In the genomic region with DNA sequence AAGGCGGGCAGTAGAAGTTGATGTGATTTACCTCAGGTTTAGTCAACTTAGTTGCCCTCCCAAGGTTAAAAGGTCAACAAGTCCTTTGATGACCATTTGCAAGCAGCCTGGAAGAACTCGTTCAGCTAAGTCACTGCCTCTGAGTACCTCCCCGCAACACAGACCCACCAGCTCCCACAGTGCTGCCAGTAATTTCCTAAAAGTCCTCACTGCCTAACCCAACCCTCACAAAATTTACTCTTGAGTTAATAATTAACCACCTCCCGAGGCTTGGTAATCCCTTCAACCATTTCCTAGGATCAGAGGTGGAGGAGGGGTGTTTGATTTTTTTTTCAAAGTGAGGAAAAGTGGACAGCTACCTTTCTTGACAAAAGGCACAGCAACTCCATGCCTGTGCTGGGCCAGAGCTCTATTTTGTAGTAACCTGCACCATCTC, we compare ENCODE assay signal across 18 cellular contexts. TPM values are rescaled to one million over a fixed set of nuclear protein-coding genes. Genes with fewer than 3 reads are reported as not detected.
DNase-seq lines count a peak whose midpoint lies in the region; ATAC-seq and TF ChIP-seq lines count a peak whose summit lies in the region.
"Had no signal": no experiment of that assay in that cellular context is flagged by ENCODE, and none has a peak within 500 bp of the region (broad histone marks: within the 10 kb centered on the region; RNA-seq: fewer than 3 reads in every experiment).

No MANE protein-coding gene starts in this region.

- no peaks in the 10 kb centered on the region for H4K20me1 ChIP-seq in HCT116 (ENCODE audit: insufficient read depth)

- TF ChIP-seq POLR2A in HCT116 (IDR thresholded peaks at IDR 0.05; ENCODE audit: borderline replicate concordance, extremely low read depth, insufficient read depth, insufficient read length) = no peak
- TF ChIP-seq POLR2A in right lobe of liver (IDR thresholded peaks at IDR 0.05) = peak; percentile 12

- H3K36me3 ChIP-seq in HCT116 (ENCODE audit: control insufficient read depth in 1 of 2, insufficient read depth in 2 of 2, low read length in 2 of 2) (peaks cover 0 to 21% of the 10 kb centered on the region in 2 experiments; a peak in 3 of 4 replicates), right lobe of liver (no peaks in the 10 kb centered on the region), brain microvascular endothelial cell (replicated peaks) (no peaks in the 10 kb centered on the region), WERI-Rb-1 (peaks cover 46% of the 10 kb centered on the region)
- H3K36me3 ChIP-seq: ovary had no signal

- ATAC-seq in HCT116 (no peak), right lobe of liver (peak; percentile 90 to 97 (median 96)), GM21786 (IDR thresholded peaks at IDR 0.05; ENCODE audit: unreplicated experiment) (no peak)

- CTCF ChIA-PET in HCT116 (lab: Charles Lee) = no interaction called here

- H3K9me3 ChIP-seq in HCT116 (ENCODE audit: control insufficient read depth in 1 of 2, insufficient read depth in 1 of 2, low read depth in 1 of 2, low read length in 2 of 2) (no peaks in the 10 kb centered on the region), right lobe of liver (no peaks in the 10 kb centered on the region), WERI-Rb-1 (ENCODE audit: severe bottlenecking) (no peaks in the 10 kb centered on the region)
- H3K9me3 ChIP-seq: ovary had no signal

- DNase-seq in HCT116 (ENCODE audit: low read depth, low spot score) (no peak), astrocyte of the hippocampus (ENCODE audit: low read depth, low spot score) (peak; percentile 14), right lobe of liver (peak; percentile 38 to 68 (median 65)), type B pancreatic cell (ENCODE audit: extremely low spot score, unreplicated experiment) (no peak), brain microvascular endothelial cell (no peak), WERI-Rb-1 (no peak)
- DNase-seq: activated CD4-positive, alpha-beta memory T cell treated with anti-CD3 and anti-CD28 coated beads, Interleukin-2, amount 10 ng/mL, durations not matched to agents 7 days and 5 days; activated naive CD4-positive, alpha-beta T cell; activated T-cell treated with anti-CD3 and anti-CD28 coated beads, Interleukin-2, amount 50 U/mL, for 1 hour; effector CD8-positive, alpha-beta T cell; glutamatergic neuron; naive B cell; NCI-H1436; NCI-H2171 treated with DMSO at 0.1 percent for 48 hours; ovary had no signal

- no peaks in the 10 kb centered on the region for H3K9me3 Mint-ChIP-seq in type B pancreatic cell
- H3K9me3 Mint-ChIP-seq: activated CD4-positive, alpha-beta memory T cell treated with anti-CD3 and anti-CD28 coated beads, Interleukin-2, amount 10 ng/mL, durations not matched to agents 7 days and 5 days; central memory CD8-positive, alpha-beta T cell; naive B cell; T-helper 1 cell treated with Interleukin-12 subunit alpha and Interleukin-12 subunit beta and Interleukin-4 antibody, amounts not matched to agents 30 μg/mL and 1 μg/mL, for 36 hours had no signal

- TF ChIP-seq CTCF in HCT116 (IDR thresholded peaks at IDR 0.05 in 2 of 3, conservative IDR thresholded peaks at IDR 0.05 in 1 of 3; ENCODE audit: borderline replicate concordance in 1 of 3, insufficient read depth in 1 of 3, low read depth in 2 of 3, low read length in 2 of 3) (no peak), right lobe of liver (IDR thresholded peaks at IDR 0.05) (no peak), type B pancreatic cell (conservative IDR thresholded peaks at IDR 0.05) (no peak), brain microvascular endothelial cell (IDR thresholded peaks at IDR 0.05; ENCODE audit: low read depth, low read length, missing control alignments) (no peak), WERI-Rb-1 (IDR thresholded peaks at IDR 0.05; ENCODE audit: low read depth, low read length) (no peak)

- RAD21 ChIA-PET in HCT116 (lab: Charles Lee; ENCODE audit: low non-redundant PET in 1 of 2, low total read pairs in 2 of 2, uncharacterized antibody in 2 of 2, unreplicated experiment in 2 of 2) = interaction anchor here in 1 of 2 experiments (0.6 kb wide), 1 partner anchor 104 kb away, joined by 3 read pairs; no protein-coding TSS in a partner anchor

- no TSS peak for BruUV-seq in HCT116 (replicated peaks; lab: Mats Ljungman, UMichigan)

- peak overlapping the region in 1 of 2 experiments; percentile 31; a peak in 2 of 4 replicates for H3K4me3 ChIP-seq in HCT116 (replicated peaks in 1 of 2; ENCODE audit: low read depth in 1 of 2, low read length in 2 of 2)
- no peak overlapping the region for H3K4me3 ChIP-seq in right lobe of liver
- no peak overlapping the region for H3K4me3 ChIP-seq in brain microvascular endothelial cell (ENCODE audit: low read depth, low read length)
- H3K4me3 ChIP-seq in WERI-Rb-1 (ENCODE audit: low read depth, low read length) = no peak overlapping the region
- H3K4me3 ChIP-seq: ovary had no signal

- H3K27me3 ChIP-seq in HCT116 (ENCODE audit: insufficient read depth, low read length) (no peaks in the 10 kb centered on the region), right lobe of liver (no peaks in the 10 kb centered on the region), brain microvascular endothelial cell (replicated peaks) (no peaks in the 10 kb centered on the region), WERI-Rb-1 (ENCODE audit: insufficient read depth, low read depth, severe bottlenecking) (no peaks in the 10 kb centered on the region)
- H3K27me3 ChIP-seq: ovary had no signal

- H3K36me3 Mint-ChIP-seq in type B pancreatic cell = peaks cover 13% of the 10 kb centered on the region

- H3K9ac ChIP-seq in HCT116 (ENCODE audit: low read length) = peak overlapping the region; percentile 8; the same call in 1 of the 2 replicates

- peak overlapping the region; percentile 70 for H3K4me2 ChIP-seq in HCT116 (ENCODE audit: low read length)

- H3K27ac Mint-ChIP-seq in type B pancreatic cell = peak overlapping the region; percentile 51
- H3K27ac Mint-ChIP-seq: activated CD4-positive, alpha-beta memory T cell treated with anti-CD3 and anti-CD28 coated beads, Interleukin-2, amount 10 ng/mL, durations not matched to agents 7 days and 5 days; T-helper 1 cell treated with Interleukin-12 subunit alpha and Interleukin-12 subunit beta and Interleukin-4 antibody, amounts not matched to agents 30 μg/mL and 1 μg/mL, for 36 hours had no signal

- no peaks in the 10 kb centered on the region for H3K9me2 ChIP-seq in HCT116 (ENCODE audit: insufficient read depth)

- H3K4me1 ChIP-seq in HCT116 (ENCODE audit: control insufficient read depth in 1 of 2, insufficient read depth in 2 of 2, low read length in 2 of 2) (peaks cover 40 to 41% of the 10 kb centered on the region in 2 experiments), right lobe of liver (peaks cover 0 to 19% (median 9%) of the 10 kb centered on the region in 4 donors)

- H3K4me3 Mint-ChIP-seq in type B pancreatic cell = peak overlapping the region; percentile 6
- H3K4me3 Mint-ChIP-seq: activated CD4-positive, alpha-beta memory T cell treated with anti-CD3 and anti-CD28 coated beads, Interleukin-2, amount 10 ng/mL, durations not matched to agents 7 days and 5 days; central memory CD8-positive, alpha-beta T cell; naive B cell; T-helper 1 cell treated with Interleukin-12 subunit alpha and Interleukin-12 subunit beta and Interleukin-4 antibody, amounts not matched to agents 30 μg/mL and 1 μg/mL, for 36 hours had no signal

- in situ Hi-C loops in brain microvascular endothelial cell (cut with HindIII; ENCODE audit: low pct_ligation_motif_present, low sequenced_read_pairs) = no loop called here

- no peak for TF ChIP-seq RAD21 in HCT116 (IDR thresholded peaks at IDR 0.05; ENCODE audit: low read depth)

- POLR2A ChIA-PET in HCT116 (lab: Charles Lee) = no interaction called here

- intact Hi-C loops in HCT116 (cut with micrococcal nuclease) = no loop called here
- intact Hi-C loops in right lobe of liver (cut with DNase I) = no loop called here

- no peaks in the 10 kb centered on the region; the same call in 1 of the 2 replicates for H3K79me2 ChIP-seq in HCT116 (ENCODE audit: insufficient read depth, low read length)

- H3K27me3 Mint-ChIP-seq in type B pancreatic cell = no peaks in the 10 kb centered on the region
- H3K27me3 Mint-ChIP-seq: activated CD4-positive, alpha-beta memory T cell treated with anti-CD3 and anti-CD28 coated beads, Interleukin-2, amount 10 ng/mL, durations not matched to agents 7 days and 5 days; central memory CD8-positive, alpha-beta T cell; naive B cell had no signal

- H3K27ac ChIP-seq in HCT116 (ENCODE audit: low read depth, low read length) = no peak overlapping the region
- H3K27ac ChIP-seq in right lobe of liver = peak overlapping the region; percentile 44 to 66 (median 66)
- H3K27ac ChIP-seq in brain microvascular endothelial cell = no peak overlapping the region
- no peak overlapping the region for H3K27ac ChIP-seq in WERI-Rb-1
- H3K27ac ChIP-seq: ovary had no signal

- H3K4me1 Mint-ChIP-seq in type B pancreatic cell (ENCODE audit: unreplicated experiment) = peaks cover 6% of the 10 kb centered on the region
- H3K4me1 Mint-ChIP-seq: activated CD4-positive, alpha-beta memory T cell treated with anti-CD3 and anti-CD28 coated beads, Interleukin-2, amount 10 ng/mL, durations not matched to agents 7 days and 5 days; central memory CD8-positive, alpha-beta T cell had no signal

- H2AFZ ChIP-seq in HCT116 (ENCODE audit: low read depth, low read length, poor library complexity, severe bottlenecking) = no peak overlapping the region

- WGBS in right lobe of liver (ENCODE audit: insufficient coverage, low coverage, low lambda C conversion rate, missing lambda C conversion rate) = 32% methylated on average over 4 of the region's 4 CpGs

TF ChIP-seq in HCT116, 20 proteins besides CTCF, POLR2A, EP300 and RAD21:
- TF ChIP-seq SP1 (IDR thresholded peaks at IDR 0.05; ENCODE audit: low read depth) (0 out of 2 replicates have a peak, but pooled peaks have one; percentile 22), JUND (IDR thresholded peaks at IDR 0.05) (no peak)

RNA-seq across cellular contexts. Expression of gene MAP3K9, which starts 55.8 kb away (rescaled TPM):
- total RNA-seq in HCT116 (2021; ENCODE audit: unreplicated experiment) = 11.7 TPM
- polyA plus RNA-seq in HCT116 (2012) = 5.9 and 6.0 TPM in 2 replicates
- total RNA-seq in right lobe of liver = 1 to 10 TPM; 2.0 to 3.6 (median 2.7) TPM
- total RNA-seq in type B pancreatic cell (ENCODE audit: low replicate concordance) = 14.9 and 27.4 TPM in 2 replicates

Comparison
In these comparisons a context has a peak if more than half of its experiments do, and no peak if none do; other contexts are left out.
1. ATAC-seq: peak in right lobe of liver (4 of 4); none in HCT116 (single experiment) and GM21786 (single experiment).
2. DNase-seq: peak in astrocyte of the hippocampus (single experiment) and right lobe of liver (3 of 3); none in HCT116 (single experiment), type B pancreatic cell (single experiment), brain microvascular endothelial cell (single experiment) and WERI-Rb-1 (single experiment).
3. H3K27ac ChIP-seq: peak in right lobe of liver (3 of 3); none in HCT116 (single experiment), brain microvascular endothelial cell (single experiment) and WERI-Rb-1 (single experiment).